ENCODE assay signal across 7 cellular contexts in the genomic region with DNA sequence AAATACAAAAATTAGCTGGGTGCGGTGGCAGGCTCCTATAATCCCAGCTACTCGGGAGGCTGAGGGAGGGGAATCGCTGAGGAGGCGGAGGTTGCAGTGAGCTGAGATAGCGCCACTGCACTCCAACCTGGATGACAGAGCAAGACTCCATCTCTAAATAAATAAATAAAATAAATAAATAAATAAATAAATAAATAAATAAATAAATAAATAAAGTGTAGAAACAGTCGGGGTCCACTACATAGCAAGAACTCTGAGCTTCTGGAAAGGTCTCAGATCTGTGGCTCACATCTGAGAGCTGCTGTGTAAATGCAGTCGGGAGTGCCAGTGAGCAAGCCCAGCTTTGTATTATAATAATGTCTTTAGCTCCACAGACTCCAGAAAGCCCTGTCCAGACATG.
DNase-seq lines count a peak whose midpoint lies in the region; ATAC-seq, FAIRE-seq and TF ChIP-seq lines count a peak whose summit lies in the region.
"Not testable (repeated sequence)": the region's sequence is repeated elsewhere in the genome, so short reads cannot be mapped to it uniquely, and the experiment has no call there.

No MANE protein-coding gene starts in this region.

- H3K27ac Mint-ChIP-seq in stimulated activated memory B cell treated with anti-CD40 and anti-IgM and Interleukin-4, amounts not matched to agents 10 μg/mL and 1 μg/mL and 100 μg/mL, for 72 hours: peak overlapping the region; percentile 81

- 84% methylated on average over 7 of the region's 7 CpGs for WGBS in A549 (ENCODE audit: missing lambda C conversion rate)
- 75 to 78% methylated on average over 7 of the region's 7 CpGs for WGBS in GM23248 (ENCODE audit: low coverage in 1 of 2, low lambda C conversion rate in 2 of 2, missing lambda C conversion rate in 2 of 2), 2 experiments

- peaks cover 18% of the 10 kb centered on the region for H3K4me1 Mint-ChIP-seq in stimulated activated memory B cell treated with anti-CD40 and anti-IgM and Interleukin-4, amounts not matched to agents 10 μg/mL and 1 μg/mL and 100 μg/mL, for 72 hours

- not testable (repeated sequence) for H3K4me3 ChIP-seq in A549; GM23248; RWPE2 (ENCODE audit: severe bottlenecking); bronchial epithelial cell (ENCODE audit: low read depth, low read length)

- not testable (repeated sequence) for TF ChIP-seq CTCF in A549 (IDR thresholded peaks at IDR 0.05); RWPE2 (IDR thresholded peaks at IDR 0.05; ENCODE audit: poor library complexity, severe bottlenecking); bronchial epithelial cell (IDR thresholded peaks at IDR 0.05; ENCODE audit: insufficient read depth, low read length, severe bottlenecking)

- POLR2A ChIA-PET in A549 (lab: Yijun Ruan, JAX): interaction anchor here (1.0 kb wide), 1 partner anchor 28 kb away, joined by 4 read pairs; no protein-coding TSS in a partner anchor

- TF ChIP-seq POLR2A in A549 (IDR thresholded peaks at IDR 0.05; ENCODE audit: low read length): not testable (repeated sequence)

- not testable (repeated sequence) for H3K9ac ChIP-seq in GM23248

- TF ChIP-seq EP300 in A549 (IDR thresholded peaks at IDR 0.05): not testable (repeated sequence)

- FAIRE-seq in A549 (lab: Jason Lieb, UNC); bronchial epithelial cell (lab: Jason Lieb, UNC): not testable (repeated sequence)

- not testable (repeated sequence) for H3K27me3 ChIP-seq in GM23248 (replicated peaks; ENCODE audit: insufficient read depth); RWPE2 (ENCODE audit: insufficient read depth, poor library complexity, severe bottlenecking); bronchial epithelial cell (ENCODE audit: control insufficient read depth, insufficient read depth, low read length)

- H4K20me1 ChIP-seq in GM23248 (ENCODE audit: insufficient read depth): not testable (repeated sequence)

- H2AFZ ChIP-seq in GM23248: not testable (repeated sequence)

- H3K27ac ChIP-seq in A549; GM23248; RWPE2 (ENCODE audit: poor library complexity, severe bottlenecking): not testable (repeated sequence)

- H3K27me3 Mint-ChIP-seq in stimulated activated memory B cell treated with anti-CD40 and anti-IgM and Interleukin-4, amounts not matched to agents 10 μg/mL and 1 μg/mL and 100 μg/mL, for 72 hours: not testable (repeated sequence)

- CTCF ChIA-PET in A549 (lab: Yijun Ruan, JAX): interaction anchor here (0.7 to 1.4 kb wide), 2 partner anchors 15 to 27 kb away, joined by 3 read pairs; no protein-coding TSS in a partner anchor

- ATAC-seq in A549: 0 out of 6 replicates have a peak, but pooled peaks of 1 of the 2 experiments have one; percentile 33
- ATAC-seq in RWPE2 (ENCODE audit: low read depth): peak; percentile 48; the same call in 2 of the 3 replicates
- ATAC-seq in esophagus mucosa: peak; percentile 39
- not testable (repeated sequence) for ATAC-seq in stimulated activated memory B cell treated with anti-CD40 and anti-IgM and Interleukin-4, amounts not matched to agents 10 μg/mL and 1 μg/mL and 100 μg/mL, for 72 hours

- not testable (repeated sequence) for H3K9me3 ChIP-seq in A549; GM23248 (ENCODE audit: low read depth); RWPE2 (ENCODE audit: severe bottlenecking)

- H3K36me3 ChIP-seq in GM23248 (ENCODE audit: low read depth): peaks cover 19% of the 10 kb centered on the region
- H3K36me3 ChIP-seq in RWPE2 (ENCODE audit: low read depth); bronchial epithelial cell (ENCODE audit: control insufficient read depth, insufficient read depth, low read length): not testable (repeated sequence)

- H3K9me3 Mint-ChIP-seq in stimulated activated memory B cell treated with anti-CD40 and anti-IgM and Interleukin-4, amounts not matched to agents 10 μg/mL and 1 μg/mL and 100 μg/mL, for 72 hours: not testable (repeated sequence)

- H3K4me2 ChIP-seq in A549; GM23248 (ENCODE audit: unreplicated experiment): not testable (repeated sequence)

- not testable (repeated sequence) for H3K9me2 ChIP-seq in GM23248 (ENCODE audit: insufficient read depth)

- DNase-seq in A549 (ENCODE audit: low read depth in 1 of 2, low spot score in 1 of 2); RWPE2 (ENCODE audit: low spot score): not testable (repeated sequence)
- peak; percentile 8 for DNase-seq in GM23248
- DNase-seq in bronchial epithelial cell (ENCODE audit: low read depth): peak; percentile 18
- DNase-seq in myocyte (ENCODE audit: low read depth): peak; percentile 6

- in situ Hi-C loops in GM23248 (cut with MboI): not testable (repeated sequence)

- H3K4me3 Mint-ChIP-seq in stimulated activated memory B cell treated with anti-CD40 and anti-IgM and Interleukin-4, amounts not matched to agents 10 μg/mL and 1 μg/mL and 100 μg/mL, for 72 hours: not testable (repeated sequence)

- not testable (repeated sequence) for H3K4me1 ChIP-seq in A549; GM23248 (ENCODE audit: insufficient read depth); RWPE2 (ENCODE audit: insufficient read depth, poor library complexity, severe bottlenecking)

- not testable (repeated sequence) for H3F3A ChIP-seq in GM23248 (ENCODE audit: insufficient read depth)

- H3K36me3 Mint-ChIP-seq in stimulated activated memory B cell treated with anti-CD40 and anti-IgM and Interleukin-4, amounts not matched to agents 10 μg/mL and 1 μg/mL and 100 μg/mL, for 72 hours: peaks cover 13% of the 10 kb centered on the region

- not testable (repeated sequence) for TF ChIP-seq RAD21 in A549 (conservative IDR thresholded peaks at IDR 0.05 in 1 of 2, IDR thresholded peaks at IDR 0.05 in 1 of 2)

- not testable (repeated sequence) for H3K79me2 ChIP-seq in GM23248 (ENCODE audit: insufficient read depth)

TF ChIP-seq in A549, 52 proteins besides CTCF, POLR2A, EP300 and RAD21:
- TF ChIP-seq ZC3H11A (IDR thresholded peaks at IDR 0.05): peak; percentile 59
